In genomic region chr4:84433603-84434232, GRCh38 we compare ENCODE assay signal across 1 cellular context.
TF ChIP-seq lines count a peak whose summit lies in the region.

No MANE protein-coding gene starts in this region.

TF ChIP-seq in H1, 55 proteins besides CTCF, POLR2A, EP300 and RAD21 (continued from another document):
- TF ChIP-seq CHD7 (IDR thresholded peaks at IDR 0.05; ENCODE audit: insufficient replicate concordance, low read length), result no peak
- TF ChIP-seq KDM4A (IDR thresholded peaks at IDR 0.05; ENCODE audit: low read depth, low read length, severe bottlenecking), result no peak
- TF ChIP-seq CTBP2 (IDR thresholded peaks at IDR 0.05; ENCODE audit: borderline replicate concordance, insufficient read depth, insufficient read length, low read length), result no peak
- no peak for TF ChIP-seq BCL11A (IDR thresholded peaks at IDR 0.05; ENCODE audit: low read depth in 2 of 2, low read length in 2 of 2)
- TF ChIP-seq RBBP5 (IDR thresholded peaks at IDR 0.05; ENCODE audit: borderline replicate concordance, low read depth, low read length), result no peak
- no peak for TF ChIP-seq SRF (IDR thresholded peaks at IDR 0.05; ENCODE audit: low read depth, low read length)
- TF ChIP-seq KDM1A (IDR thresholded peaks at IDR 0.05; ENCODE audit: borderline replicate concordance, low read length), result no peak
- no peak for TF ChIP-seq JUND (IDR thresholded peaks at IDR 0.05; ENCODE audit: low read length)
- TF ChIP-seq SP4 (IDR thresholded peaks at IDR 0.05; ENCODE audit: low read length), result no peak
TF ChIP-seq in H1: peak in this region for 2.
